Comparison of ENCODE assay signal across 8 cellular contexts in genomic region chrX:154408659-154409221, GRCh38. TPM values are rescaled to one million over a fixed set of nuclear protein-coding genes. Genes with fewer than 3 reads are reported as not detected.
DNase-seq lines count a peak whose midpoint lies in the region; ATAC-seq and TF ChIP-seq lines count a peak whose summit lies in the region.

No MANE protein-coding gene starts in this region.

- H3K4me3 ChIP-seq in CD8-positive, alpha-beta T cell (ENCODE audit: low read depth, low read length) = no peak overlapping the region
- H3K4me3 ChIP-seq in choroid plexus epithelial cell (ENCODE audit: low read depth, low read length) = peak overlapping the region; percentile 56

- peaks cover 9% of the 10 kb centered on the region for H3K4me1 ChIP-seq in CD8-positive, alpha-beta T cell (ENCODE audit: insufficient read depth, low read length)

- H3K36me3 Mint-ChIP-seq in CD8-positive, alpha-beta T cell = peaks cover 3% of the 10 kb centered on the region
- H3K36me3 Mint-ChIP-seq in nephron (ENCODE audit: low read depth) = peaks cover 7% of the 10 kb centered on the region

- no peak for ATAC-seq in CD8-positive, alpha-beta T cell
- ATAC-seq in HG02885 (IDR thresholded peaks at IDR 0.05; ENCODE audit: poor library complexity, unreplicated experiment) (peak; percentile 3), HG02870 (IDR thresholded peaks at IDR 0.05; ENCODE audit: unreplicated experiment) (no peak)

- H3K4me1 Mint-ChIP-seq in CD8-positive, alpha-beta T cell (ENCODE audit: low read depth) = peaks cover 6% of the 10 kb centered on the region
- peaks cover 10% of the 10 kb centered on the region for H3K4me1 Mint-ChIP-seq in nephron

- no peaks in the 10 kb centered on the region for H3K9me3 ChIP-seq in CD8-positive, alpha-beta T cell (ENCODE audit: low read length)

- H3K36me3 ChIP-seq in CD8-positive, alpha-beta T cell (ENCODE audit: insufficient read depth, low read length) = no peaks in the 10 kb centered on the region

- CTCF ChIA-PET in CD8-positive, alpha-beta T cell (lab: Charles Lee) = interaction anchor here (3.6 kb wide), 1 partner anchor 10 kb away, joined by 12 read pairs; the partner anchor contains the start of gene RPL10

- intact Hi-C loops in CD8-positive, alpha-beta T cell (cut with DNase I, micrococcal nuclease) = no loop called here

- no peak for DNase-seq in CD8-positive, alpha-beta T cell
- DNase-seq in choroid plexus epithelial cell (ENCODE audit: low read depth) = no peak
- no peak for DNase-seq in NCI-H1092 treated with DMSO at 0.1 percent for 48 hours (lab: John Stamatoyannopoulos, UW)
- DNase-seq in NCI-H128 (lab: John Stamatoyannopoulos, UW; ENCODE audit: unreplicated experiment) = no peak
- DNase-seq in HCEC 1CT = no peak

- no peak overlapping the region for H3K27ac Mint-ChIP-seq in CD8-positive, alpha-beta T cell
- H3K27ac Mint-ChIP-seq in nephron = peak overlapping the region in 2 of 3 experiments; percentile 5 to 32

- no peaks in the 10 kb centered on the region for H3K9me3 Mint-ChIP-seq in CD8-positive, alpha-beta T cell
- peaks cover 15% of the 10 kb centered on the region for H3K9me3 Mint-ChIP-seq in nephron

- H3K27me3 Mint-ChIP-seq in CD8-positive, alpha-beta T cell (ENCODE audit: low read depth) = no peaks in the 10 kb centered on the region
- H3K27me3 Mint-ChIP-seq in nephron (ENCODE audit: low read depth) = no peaks in the 10 kb centered on the region

- H3K4me3 Mint-ChIP-seq in CD8-positive, alpha-beta T cell = peak overlapping the region; percentile 22
- peak overlapping the region; percentile 1 to 75 (median 72) for H3K4me3 Mint-ChIP-seq in nephron

- POLR2A ChIA-PET in CD8-positive, alpha-beta T cell (lab: Charles Lee) = interaction anchor here (0.9 kb wide), 1 partner anchor 10 kb away, joined by 3 read pairs; no protein-coding TSS in a partner anchor

- H3K27ac ChIP-seq in CD8-positive, alpha-beta T cell (ENCODE audit: low read depth, low read length) = no peak overlapping the region

- no peaks in the 10 kb centered on the region for H3K27me3 ChIP-seq in CD8-positive, alpha-beta T cell (ENCODE audit: insufficient read depth, low read length)

- no peak for TF ChIP-seq CTCF in CD8-positive, alpha-beta T cell (IDR thresholded peaks at IDR 0.05)
- TF ChIP-seq CTCF in choroid plexus epithelial cell (conservative IDR thresholded peaks at IDR 0.05; ENCODE audit: low read depth, low read length) (no peak), nephron (IDR thresholded peaks at IDR 0.05; ENCODE audit: unreplicated experiment in 3 of 3) (no peak)

RNA-seq across cellular contexts. Expression of gene DNASE1L1, which starts 0.3 kb away (rescaled TPM):
- 10 to 100 TPM; 19.3 to 19.7 TPM for total RNA-seq in CD8-positive, alpha-beta T cell

RNA-seq across cellular contexts. Expression of gene TAFAZZIN, which starts 2.6 kb away (rescaled TPM):
- 10 to 100 TPM; 48.9 to 52.3 TPM for total RNA-seq in CD8-positive, alpha-beta T cell

RNA-seq across cellular contexts. Expression of gene RPL10, which starts 10.6 kb away (rescaled TPM):
- 1,000 to 10,000 TPM; 6,105 to 6,263 TPM for total RNA-seq in CD8-positive, alpha-beta T cell

RNA-seq across cellular contexts. Expression of gene ATP6AP1, which starts 19.7 kb away (rescaled TPM):
- 10 to 100 TPM; 31.2 to 32.4 TPM for total RNA-seq in CD8-positive, alpha-beta T cell

RNA-seq across cellular contexts. Expression of gene GDI1, which starts 28.2 kb away (rescaled TPM):
- 100 to 1,000 TPM; 113 to 119 TPM for total RNA-seq in CD8-positive, alpha-beta T cell
